8 cellular contexts compared by ENCODE assay signal in the genomic region with DNA sequence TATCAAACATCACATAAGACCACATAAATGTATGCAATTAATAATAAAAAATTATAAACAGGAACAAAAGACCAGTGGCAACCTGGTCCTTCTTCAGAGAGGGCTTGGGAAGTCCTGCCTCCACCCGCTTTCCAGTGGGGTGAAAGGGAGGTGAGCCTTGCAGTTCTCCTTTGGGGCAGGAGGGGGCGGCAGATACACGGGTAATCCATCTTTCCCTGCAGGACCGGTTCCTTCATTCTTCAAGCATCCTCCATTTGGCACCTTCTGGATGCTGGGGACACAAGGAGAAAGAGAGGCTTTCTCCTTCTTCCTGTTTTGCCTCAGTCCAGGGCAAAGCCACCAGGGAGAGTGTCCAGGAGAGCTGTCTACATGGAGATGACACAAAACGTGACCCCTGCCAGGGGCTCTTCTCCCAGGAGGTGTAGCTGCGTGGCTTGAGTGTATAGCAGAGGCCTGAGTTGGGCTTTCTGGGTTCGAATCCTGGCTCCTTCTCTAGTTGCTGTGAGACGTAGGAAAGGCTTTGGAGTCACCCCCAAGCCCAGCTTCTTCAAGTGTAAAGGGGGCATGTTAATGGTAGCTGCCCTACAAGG. TPM values are rescaled to one million over a fixed set of nuclear protein-coding genes. Genes with fewer than 3 reads are reported as not detected.
A peak's percentile ranks its signal among the peaks of the same experiment; 100 is the strongest.
DNase-seq lines count a peak whose midpoint lies in the region; ATAC-seq, FAIRE-seq and TF ChIP-seq lines count a peak whose summit lies in the region.

No MANE protein-coding gene starts in this region.

- TF ChIP-seq POLR2A in Peyer's patch (IDR thresholded peaks at IDR 0.05) (no peak), suprapubic skin (IDR thresholded peaks at IDR 0.05) (no peak)

- peak; percentile 16 for FAIRE-seq in HTR-8/SVneo (lab: Jason Lieb, UNC)

- no peak overlapping the region for H3K4me3 Mint-ChIP-seq in activated T-cell treated with anti-CD3 and anti-CD28 coated beads, Interleukin-2, amount 50 U/mL, for 72 hours
- no peak overlapping the region for H3K4me3 Mint-ChIP-seq in neural progenitor cell

- no peak overlapping the region for H2AFZ ChIP-seq in neural progenitor cell (replicated peaks)

- H3K27ac ChIP-seq in Peyer's patch (no peak overlapping the region), neural progenitor cell (no peak overlapping the region), suprapubic skin (no peak overlapping the region)

- H4K20me1 ChIP-seq in neural progenitor cell (ENCODE audit: low read depth), result no peaks in the 10 kb centered on the region

- H3K79me2 ChIP-seq in neural progenitor cell (ENCODE audit: low read depth), result no peaks in the 10 kb centered on the region

- no peak overlapping the region for H3K4me3 ChIP-seq in Peyer's patch
- H3K4me3 ChIP-seq in fibroblast of pulmonary artery (replicated peaks; ENCODE audit: low read depth, low read length), result no peak overlapping the region
- no peak overlapping the region for H3K4me3 ChIP-seq in neural progenitor cell
- H3K4me3 ChIP-seq in suprapubic skin, result no peak overlapping the region

- no peak overlapping the region for H3K9ac ChIP-seq in neural progenitor cell

- WGBS in suprapubic skin, result 37% methylated on average over 8 of the region's 8 CpGs

- H3K4me1 ChIP-seq in Peyer's patch (no peaks in the 10 kb centered on the region), neural progenitor cell (no peaks in the 10 kb centered on the region), suprapubic skin (no peaks in the 10 kb centered on the region)

- H3K36me3 ChIP-seq in Peyer's patch, result no peaks in the 10 kb centered on the region
- no peaks in the 10 kb centered on the region for H3K36me3 ChIP-seq in neural progenitor cell
- H3K36me3 ChIP-seq in suprapubic skin, result no peaks in the 10 kb centered on the region

- H3F3A ChIP-seq in neural progenitor cell (ENCODE audit: low read depth), result no peaks in the 10 kb centered on the region

- peaks cover 4 to 6% of the 10 kb centered on the region in 2 donors for H3K36me3 Mint-ChIP-seq in activated T-cell treated with anti-CD3 and anti-CD28 coated beads, Interleukin-2, amount 50 U/mL, for 72 hours (ENCODE audit: insufficient read depth in 2 of 2)
- peaks cover 4% of the 10 kb centered on the region for H3K36me3 Mint-ChIP-seq in neural progenitor cell

- no peaks in the 10 kb centered on the region for H3K4me1 Mint-ChIP-seq in activated T-cell treated with anti-CD3 and anti-CD28 coated beads, Interleukin-2, amount 50 U/mL, for 72 hours (ENCODE audit: low read depth)
- peaks cover 7% of the 10 kb centered on the region for H3K4me1 Mint-ChIP-seq in neural progenitor cell

- H3K27me3 Mint-ChIP-seq in activated T-cell treated with anti-CD3 and anti-CD28 coated beads, Interleukin-2, amount 50 U/mL, for 72 hours (ENCODE audit: low read depth), result peaks cover 10% of the 10 kb centered on the region
- peaks cover 12% of the 10 kb centered on the region for H3K27me3 Mint-ChIP-seq in neural progenitor cell (ENCODE audit: insufficient read depth, low read depth)

- peak; percentile 75 to 78 for ATAC-seq in activated T-cell treated with anti-CD3 and anti-CD28 coated beads, Interleukin-2, amount 50 U/mL, for 72 hours (replicated peaks in 1 of 2)
- no peak for ATAC-seq in GM19324 (IDR thresholded peaks at IDR 0.05; ENCODE audit: low FRiP score, unreplicated experiment)

- no peak overlapping the region for H3K27ac Mint-ChIP-seq in activated T-cell treated with anti-CD3 and anti-CD28 coated beads, Interleukin-2, amount 50 U/mL, for 72 hours
- H3K27ac Mint-ChIP-seq in neural progenitor cell, result no peak overlapping the region

- H3K9me3 ChIP-seq in Peyer's patch (no peaks in the 10 kb centered on the region), neural progenitor cell (ENCODE audit: low read depth) (peaks cover 3% of the 10 kb centered on the region), suprapubic skin (no peaks in the 10 kb centered on the region)

- H3K4me2 ChIP-seq in neural progenitor cell, result no peak overlapping the region

- TF ChIP-seq CTCF in Peyer's patch (IDR thresholded peaks at IDR 0.05) (peak; percentile 87 to 96 (median 94)), fibroblast of pulmonary artery (IDR thresholded peaks at IDR 0.05; ENCODE audit: low read length, missing control alignments) (peak; percentile 98), neural progenitor cell (IDR thresholded peaks at IDR 0.05) (peak; percentile 95), suprapubic skin (IDR thresholded peaks at IDR 0.05) (peak; percentile 94 to 95)

- no peaks in the 10 kb centered on the region for H3K27me3 ChIP-seq in Peyer's patch
- no peaks in the 10 kb centered on the region for H3K27me3 ChIP-seq in neural progenitor cell
- H3K27me3 ChIP-seq in suprapubic skin, result no peaks in the 10 kb centered on the region

- H3K9me3 Mint-ChIP-seq in activated T-cell treated with anti-CD3 and anti-CD28 coated beads, Interleukin-2, amount 50 U/mL, for 72 hours, result peaks cover 3 to 5% of the 10 kb centered on the region in 2 donors
- peaks cover 3% of the 10 kb centered on the region for H3K9me3 Mint-ChIP-seq in neural progenitor cell

- TF ChIP-seq EP300 in suprapubic skin (IDR thresholded peaks at IDR 0.05), result no peak

- DNase-seq in COLO668 (lab: John Stamatoyannopoulos, UW; ENCODE audit: unreplicated experiment) (peak; percentile 77), HTR-8/SVneo (ENCODE audit: insufficient read length, low spot score) (peak; percentile 89), Peyer's patch (peak; percentile 70 to 91 (median 85)), fibroblast of pulmonary artery (ENCODE audit: low read depth) (peak; percentile 79), neural progenitor cell (ENCODE audit: low spot score) (peak; percentile 74), suprapubic skin (ENCODE audit: low spot score in 2 of 2) (peak; percentile 85 to 88)
- peak; percentile 72 to 81 for DNase-seq in activated T-cell treated with anti-CD3 and anti-CD28 coated beads, Interleukin-2, amount 50 U/mL, for 72 hours

RNA-seq across cellular contexts. Expression of a gene that starts 23.2 kb away (rescaled TPM):
- 100 to 1,000 TPM; 245 to 770 (median 386) TPM for total RNA-seq in Peyer's patch
- 1,000 to 10,000 TPM; 2,514 to 2,771 TPM for total RNA-seq in activated T-cell treated with anti-CD3 and anti-CD28 coated beads, Interleukin-2, amount 50 U/mL, for 72 hours
- total RNA-seq in neural progenitor cell (ENCODE audit: low replicate concordance), result 109 and 376 TPM in 2 replicates
- total RNA-seq in suprapubic skin, result 1,000 to 10,000 TPM in 2 of 4 donors, 100 to 1,000 TPM in 2; 623 to 1,424 (median 1,017) TPM
